16 cellular contexts compared by ENCODE assay signal in genomic region chr1:16189921-16190499, GRCh38. TPM values are rescaled to one million over a fixed set of nuclear protein-coding genes. Genes with fewer than 3 reads are reported as not detected.
DNase-seq lines count a peak whose midpoint lies in the region; ATAC-seq and TF ChIP-seq lines count a peak whose summit lies in the region.
"Had no signal": no experiment of that assay in that cellular context is flagged by ENCODE, and none has a peak within 500 bp of the region (broad histone marks: within the 10 kb centered on the region; RNA-seq: fewer than 3 reads in every experiment).

No MANE protein-coding gene starts in this region.

- H3K27ac ChIP-seq in upper lobe of right lung = no peak overlapping the region
- H3K27ac ChIP-seq: KMS-11, ovary had no signal

- H3K4me1 ChIP-seq in upper lobe of right lung = no peaks in the 10 kb centered on the region

- ATAC-seq in GM21367 (IDR thresholded peaks at IDR 0.05; ENCODE audit: unreplicated experiment) (no peak), HG02885 (IDR thresholded peaks at IDR 0.05; ENCODE audit: poor library complexity, unreplicated experiment) (no peak), upper lobe of right lung (no peak)
- ATAC-seq: activated T-cell treated with anti-CD3 and anti-CD28 coated beads, Interleukin-2, amount 50 U/mL, for 72 hours had no signal

- no peak overlapping the region for H3K4me3 ChIP-seq in upper lobe of right lung
- H3K4me3 ChIP-seq: ovary had no signal

- no peaks in the 10 kb centered on the region for H3K9me3 ChIP-seq in upper lobe of right lung
- H3K9me3 ChIP-seq: ovary had no signal

- no peaks in the 10 kb centered on the region for H3K36me3 ChIP-seq in upper lobe of right lung
- H3K36me3 ChIP-seq: ovary had no signal

- intact Hi-C loops in upper lobe of right lung (cut with DNase I) = loop anchor here (2.0 kb wide), 1 partner anchor 109 kb away; no protein-coding TSS in a partner anchor

- no peaks in the 10 kb centered on the region for H3K27me3 ChIP-seq in upper lobe of right lung
- H3K27me3 ChIP-seq: ovary had no signal

- TF ChIP-seq CTCF in upper lobe of right lung (IDR thresholded peaks at IDR 0.05) = no peak

- peak in 13 of 14 donors; percentile 4 to 95 (median 66) for DNase-seq in C1 segment of cervical spinal cord (lab: John Stamatoyannopoulos, UW)
- DNase-seq in NCI-H446 (lab: John Stamatoyannopoulos, UW) = peak; percentile 76 to 93
- peak; percentile 47 for DNase-seq in dedifferentiated amniotic fluid mesenchymal stem cell (ENCODE audit: extremely low spot score)
- DNase-seq in myocyte (ENCODE audit: low read depth) = peak; percentile 83
- no peak for DNase-seq in NK-92 treated with Interleukin-12 subunit alpha and Interleukin-12 subunit beta, amount 100 ng/mL, for 24 hours (lab: John Stamatoyannopoulos, UW)
- DNase-seq in upper lobe of right lung = no peak
- DNase-seq: activated CD4-positive, alpha-beta T cell treated with anti-CD3 and anti-CD28 coated beads for 48 hours; activated T-cell treated with anti-CD3 and anti-CD28 coated beads, Interleukin-2, amount 50 U/mL, for 72 hours; mesendoderm; NCI-H2107; OCI-M1; ovary had no signal

RNA-seq across cellular contexts. Expression of gene ARHGEF19, which starts 22.4 kb away (rescaled TPM):
- total RNA-seq in myocyte (0.31 and 0.67 TPM in 2 replicates), upper lobe of right lung (11.9 TPM)
- polyA plus RNA-seq in myocyte (2012) = 1.2 TPM

RNA-seq across cellular contexts. Expression of gene EPHA2, which starts 34.1 kb away (rescaled TPM):
- total RNA-seq in myocyte = 18.1 and 25.2 TPM in 2 replicates
- 32.6 TPM for polyA plus RNA-seq in myocyte (2012)
- 44.8 TPM for total RNA-seq in upper lobe of right lung
- total RNA-seq: T-helper 2 cell treated with Interferon-gamma antibody and Interleukin-4, amounts not matched to agents 100 ng/mL and 5 ng/mL, for 36 hours had no signal

RNA-seq across cellular contexts. Expression of gene CPLANE2, which starts 47.0 kb away (rescaled TPM):
- total RNA-seq in myocyte (11.3 and 16.3 TPM in 2 replicates), upper lobe of right lung (11.7 TPM)
- 12.0 TPM for polyA plus RNA-seq in myocyte (2012)

Comparison
In these comparisons a context has a peak if more than half of its experiments do, and no peak if none do; other contexts are left out.
1. DNase-seq: peak in C1 segment of cervical spinal cord (13 of 14), NCI-H446 (2 of 2), dedifferentiated amniotic fluid mesenchymal stem cell (single experiment) and myocyte (single experiment); none in NK-92 treated with Interleukin-12 subunit alpha and Interleukin-12 subunit beta, amount 100 ng/mL, for 24 hours (single experiment) and upper lobe of right lung (single experiment).